1 cellular context compared by ENCODE assay signal in the genomic region with DNA sequence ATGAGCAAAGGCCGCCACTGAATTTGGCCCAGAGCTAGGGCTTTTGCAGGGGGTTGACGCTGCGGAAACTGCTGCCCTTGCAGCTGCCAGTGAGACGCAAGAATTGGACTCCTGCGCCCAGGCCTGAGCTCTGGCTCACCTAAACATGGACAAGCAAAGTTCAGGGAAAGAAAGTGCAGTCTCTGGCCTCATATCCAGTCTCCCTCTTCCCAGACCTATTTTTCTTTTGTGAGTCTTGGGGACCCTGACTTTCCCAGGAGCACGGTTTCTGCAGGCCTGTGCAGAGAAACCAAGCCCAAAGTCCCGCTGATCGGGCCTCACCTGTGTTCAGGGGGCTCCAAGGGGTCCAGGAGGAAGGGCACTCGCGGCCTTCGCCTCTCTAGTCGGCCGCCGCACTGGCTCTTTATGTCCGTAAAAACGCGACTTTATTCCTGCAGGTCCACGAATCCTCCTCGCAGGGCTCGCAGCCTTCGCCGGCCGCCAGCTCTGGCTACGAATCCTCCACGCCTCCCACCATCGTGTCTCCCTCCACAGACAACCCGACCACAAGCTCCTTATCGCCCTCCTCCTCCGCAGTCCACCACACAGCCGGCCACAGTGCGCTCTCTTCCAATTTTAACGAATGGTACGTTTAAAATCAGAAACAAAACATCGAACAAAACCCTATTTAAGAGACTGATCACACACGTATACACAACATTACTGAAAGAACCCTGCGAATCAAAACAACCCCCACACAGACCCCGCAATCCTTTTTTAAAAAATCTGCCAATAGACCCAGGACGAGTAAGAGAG.
TF ChIP-seq lines count a peak whose summit lies in the region.

No MANE protein-coding gene starts in this region.

TF ChIP-seq in A549, 52 proteins besides CTCF, POLR2A, EP300 and RAD21 (continued from another document):
- TF ChIP-seq BHLHE40 (IDR thresholded peaks at IDR 0.05; ENCODE audit: low read depth, low read length) (no peak), ZNF302 (CRISPR knock-in tag; IDR thresholded peaks at IDR 0.05) (no peak), RNF2 (IDR thresholded peaks at IDR 0.05; ENCODE audit: borderline replicate concordance, low read depth) (no peak), NPAS2 (CRISPR knock-in tag; IDR thresholded peaks at IDR 0.05; ENCODE audit: borderline replicate concordance) (no peak), POLR2AphosphoS2 (conservative IDR thresholded peaks at IDR 0.05; ENCODE audit: low read length) (no peak)
- TF ChIP-seq, protein P1, sequence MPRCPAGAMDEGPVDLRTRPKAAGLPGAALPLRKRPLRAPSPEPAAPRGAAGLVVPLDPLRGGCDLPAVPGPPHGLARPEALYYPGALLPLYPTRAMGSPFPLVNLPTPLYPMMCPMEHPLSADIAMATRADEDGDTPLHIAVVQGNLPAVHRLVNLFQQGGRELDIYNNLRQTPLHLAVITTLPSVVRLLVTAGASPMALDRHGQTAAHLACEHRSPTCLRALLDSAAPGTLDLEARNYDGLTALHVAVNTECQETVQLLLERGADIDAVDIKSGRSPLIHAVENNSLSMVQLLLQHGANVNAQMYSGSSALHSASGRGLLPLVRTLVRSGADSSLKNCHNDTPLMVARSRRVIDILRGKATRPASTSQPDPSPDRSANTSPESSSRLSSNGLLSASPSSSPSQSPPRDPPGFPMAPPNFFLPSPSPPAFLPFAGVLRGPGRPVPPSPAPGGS (IDR thresholded peaks at IDR 0.05), result no peak
- TF ChIP-seq, protein P2, sequence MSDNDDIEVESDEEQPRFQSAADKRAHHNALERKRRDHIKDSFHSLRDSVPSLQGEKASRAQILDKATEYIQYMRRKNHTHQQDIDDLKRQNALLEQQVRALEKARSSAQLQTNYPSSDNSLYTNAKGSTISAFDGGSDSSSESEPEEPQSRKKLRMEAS (IDR thresholded peaks at IDR 0.05), result no peak
